In the genomic region with DNA sequence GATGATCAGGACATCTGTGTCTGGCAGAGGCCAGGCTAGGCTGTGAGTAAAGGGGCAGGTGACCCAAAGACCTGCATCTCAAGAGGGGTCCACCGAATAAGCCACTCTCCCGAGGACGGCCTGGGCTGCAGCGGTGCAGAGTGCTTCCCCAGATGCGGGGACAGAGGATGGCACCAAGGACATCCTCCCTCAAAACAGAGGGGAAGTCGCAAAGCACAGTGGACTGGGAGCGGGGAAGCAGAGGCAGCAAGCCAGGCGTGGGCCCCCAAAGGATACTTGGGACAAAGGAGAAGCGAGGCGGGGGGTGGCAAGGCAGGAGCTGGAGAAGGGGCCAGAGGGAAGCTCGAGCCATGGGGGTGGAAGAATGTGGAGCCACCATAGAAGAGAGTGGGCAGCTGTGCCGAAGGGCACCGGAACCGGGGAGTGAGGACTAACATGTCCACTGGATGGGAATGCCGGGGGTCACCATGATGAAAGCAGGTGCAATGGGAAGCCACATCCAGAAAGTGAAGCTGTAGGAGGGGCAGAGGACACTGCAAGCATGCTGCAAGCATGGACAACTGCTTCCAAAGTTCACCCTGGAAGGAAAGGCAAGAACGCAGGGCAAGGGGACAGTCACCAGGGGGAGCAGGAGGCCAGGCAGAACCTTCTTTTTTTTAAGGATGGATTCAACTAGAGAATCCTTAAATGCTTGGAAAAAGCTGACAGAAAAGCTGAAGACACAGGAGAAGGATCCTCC, we compare ENCODE assay signal across 9 cellular contexts.
DNase-seq lines count a peak whose midpoint lies in the region; ATAC-seq and TF ChIP-seq lines count a peak whose summit lies in the region.
"Had no signal": no experiment of that assay in that cellular context is flagged by ENCODE, and none has a peak within 500 bp of the region (broad histone marks: within the 10 kb centered on the region; RNA-seq: fewer than 3 reads in every experiment).

No MANE protein-coding gene starts in this region.

- BruUV-seq in PC-3 (replicated peaks; lab: Mats Ljungman, UMichigan), result no TSS peak

- no peaks in the 10 kb centered on the region for H3K9me3 ChIP-seq in PC-3 (ENCODE audit: low read length)
- no peaks in the 10 kb centered on the region for H3K9me3 ChIP-seq in spleen

- H3K27me3 Mint-ChIP-seq in T-helper 2 cell treated with Interferon-gamma antibody and Interleukin-4, amounts not matched to agents 5 μg/mL and 100 μg/mL, for 36 hours (ENCODE audit: low read depth), result no peaks in the 10 kb centered on the region

- TF ChIP-seq CTCF in PC-3 (conservative IDR thresholded peaks at IDR 0.05; ENCODE audit: low read depth, low read length) (peak; percentile 52), epithelial cell of proximal tubule (conservative IDR thresholded peaks at IDR 0.05; ENCODE audit: low read depth, low read length) (peak; percentile 67), spleen (IDR thresholded peaks at IDR 0.05 in 8 of 11, conservative IDR thresholded peaks at IDR 0.05 in 3 of 11) (peak in 5 of 11 experiments; percentile 14 to 43 (median 28))

- H3K4me3 Mint-ChIP-seq in T-helper 2 cell treated with Interferon-gamma antibody and Interleukin-4, amounts not matched to agents 5 μg/mL and 100 μg/mL, for 36 hours, result no peak overlapping the region

- no peaks in the 10 kb centered on the region for H3K79me2 ChIP-seq in PC-3 (ENCODE audit: low read length)

- no peak for TF ChIP-seq POLR2A in spleen (IDR thresholded peaks at IDR 0.05)

- H3K4me3 ChIP-seq in PC-3 (ENCODE audit: low read length), result no peak overlapping the region
- no peak overlapping the region for H3K4me3 ChIP-seq in epithelial cell of proximal tubule (ENCODE audit: low read depth, low read length)
- H3K4me3 ChIP-seq in spleen, result no peak overlapping the region

- DNase-seq in T-helper 2 cell treated with Interferon-gamma antibody and Interleukin-4, amounts not matched to agents 5 μg/mL and 100 μg/mL, for 36 hours (ENCODE audit: low spot score), result no peak
- DNase-seq in T-helper 2 cell, result no peak
- DNase-seq in PC-3, result peak; percentile 15
- DNase-seq in epithelial cell of proximal tubule (ENCODE audit: low read depth), result no peak
- DNase-seq in spleen, result peak; percentile 62
- no peak for DNase-seq in KG1 (lab: John Stamatoyannopoulos, UW)
- DNase-seq: mesenchymal stem cell had no signal

- POLR2A ChIA-PET in PC-3 (lab: Charles Lee; ENCODE audit: unreplicated experiment), result no interaction called here

- H3K27ac Mint-ChIP-seq in T-helper 2 cell treated with Interferon-gamma antibody and Interleukin-4, amounts not matched to agents 5 μg/mL and 100 μg/mL, for 36 hours, result peak overlapping the region; percentile 61

- no peaks in the 10 kb centered on the region for H4K20me1 ChIP-seq in PC-3 (ENCODE audit: low read length)

- ATAC-seq in PC-3 (no peak; the same call in 1 of the 2 replicates), HG03175 (IDR thresholded peaks at IDR 0.05; ENCODE audit: unreplicated experiment) (no peak), HG03097 (IDR thresholded peaks at IDR 0.05; ENCODE audit: low FRiP score, unreplicated experiment) (no peak)

- H3K27ac ChIP-seq in PC-3 (ENCODE audit: low read length) (no peak overlapping the region), spleen (no peak overlapping the region)

- intact Hi-C loops in PC-3 (cut with micrococcal nuclease) (loop anchor here (1.0 kb wide), 1 partner anchor 32 kb away; no protein-coding TSS in a partner anchor), spleen (cut with DNase I; ENCODE audit: low total_unique reads) (no loop called here)

- 80 to 87% (median 84%) methylated on average over 15 to 16 of the region's 16 CpGs for WGBS in spleen, 5 donors

- H3K27me3 ChIP-seq in PC-3 (ENCODE audit: low read length) (no peaks in the 10 kb centered on the region), spleen (replicated peaks in 1 of 7) (no peaks in the 10 kb centered on the region)

- peaks cover 21% of the 10 kb centered on the region; the same call in 1 of the 2 replicates for H3K36me3 ChIP-seq in PC-3 (ENCODE audit: low read depth, low read length)
- peaks cover 0 to 98% (median 40%) of the 10 kb centered on the region in 6 donors for H3K36me3 ChIP-seq in spleen

- H3F3A ChIP-seq in PC-3 (ENCODE audit: low read length, unreplicated experiment), result no peaks in the 10 kb centered on the region

- peaks cover 16% of the 10 kb centered on the region for H3K4me1 Mint-ChIP-seq in T-helper 2 cell treated with Interferon-gamma antibody and Interleukin-4, amounts not matched to agents 5 μg/mL and 100 μg/mL, for 36 hours (ENCODE audit: low read depth)

- no peak overlapping the region for H3K9ac ChIP-seq in PC-3 (ENCODE audit: low read length)

- CTCF ChIA-PET in PC-3 (lab: Charles Lee), result no interaction called here

- no peak overlapping the region for H3K4me2 ChIP-seq in PC-3 (ENCODE audit: low read length)

- H3K36me3 Mint-ChIP-seq in T-helper 2 cell treated with Interferon-gamma antibody and Interleukin-4, amounts not matched to agents 5 μg/mL and 100 μg/mL, for 36 hours (ENCODE audit: low read depth), result no peaks in the 10 kb centered on the region

- no peaks in the 10 kb centered on the region for H3K4me1 ChIP-seq in PC-3 (ENCODE audit: insufficient read depth, low read length)
- peaks cover 0 to 16% (median 0%) of the 10 kb centered on the region in 6 donors for H3K4me1 ChIP-seq in spleen

- H2AFZ ChIP-seq in PC-3 (ENCODE audit: low read length), result no peak overlapping the region

- no peaks in the 10 kb centered on the region for H3K9me2 ChIP-seq in PC-3 (replicated peaks; ENCODE audit: low read length)

- no peaks in the 10 kb centered on the region for H3K9me3 Mint-ChIP-seq in T-helper 2 cell treated with Interferon-gamma antibody and Interleukin-4, amounts not matched to agents 5 μg/mL and 100 μg/mL, for 36 hours

Comparison
In these comparisons a context has a peak if more than half of its experiments do, and no peak if none do; other contexts are left out.
1. DNase-seq: peak in PC-3 (single experiment) and spleen (single experiment); none in T-helper 2 cell treated with Interferon-gamma antibody and Interleukin-4, amounts not matched to agents 5 μg/mL and 100 μg/mL, for 36 hours (single experiment), T-helper 2 cell (0 of 5), epithelial cell of proximal tubule (single experiment) and KG1 (single experiment).